8 cellular contexts compared by ENCODE assay signal in genomic region chr3:113211370-113212154, GRCh38. TPM values are rescaled to one million over a fixed set of nuclear protein-coding genes. Genes with fewer than 3 reads are reported as not detected.
DNase-seq lines count a peak whose midpoint lies in the region; ATAC-seq and TF ChIP-seq lines count a peak whose summit lies in the region.

Gene BOC, plus strand, starts transcription at chr3:113211557. Its CDS starts 38,246 bp downstream, at chr3:113249803.

- H3K9me3 Mint-ChIP-seq in activated naive CD4-positive, alpha-beta T cell treated with anti-CD3 and anti-CD28 coated beads, Interleukin-2, amount 10 ng/mL, durations not matched to agents 7 days and 5 days, result no peaks in the 10 kb centered on the region

- no peak; the same call in 1 of the 2 replicates for TF ChIP-seq CTCF in Panc1 (IDR thresholded peaks at IDR 0.05)
- no peak for TF ChIP-seq CTCF in lower leg skin (IDR thresholded peaks at IDR 0.05)
- TF ChIP-seq CTCF in subcutaneous adipose tissue (IDR thresholded peaks at IDR 0.05; ENCODE audit: low read depth), result no peak

- no peaks in the 10 kb centered on the region for H3K36me3 Mint-ChIP-seq in activated naive CD4-positive, alpha-beta T cell treated with anti-CD3 and anti-CD28 coated beads, Interleukin-2, amount 10 ng/mL, durations not matched to agents 7 days and 5 days

- peaks cover 13% of the 10 kb centered on the region for H3K4me1 Mint-ChIP-seq in activated naive CD4-positive, alpha-beta T cell treated with anti-CD3 and anti-CD28 coated beads, Interleukin-2, amount 10 ng/mL, durations not matched to agents 7 days and 5 days

- H3K4me1 ChIP-seq in Panc1 (ENCODE audit: control insufficient read depth, insufficient read depth, low read length) (0 out of 2 replicates have a peak, but pooled peaks cover 3% of the 10 kb centered on the region), duodenal mucosa (ENCODE audit: control insufficient read depth in 1 of 2, insufficient read depth in 2 of 2, low read length in 2 of 2) (peaks cover 7% of the 10 kb centered on the region in 2 donors)

- in situ Hi-C loops in Panc1 (cut with HindIII; ENCODE audit: low pct_unique_long_range_greater_than_20kb, low sequenced_read_pairs), result no loop called here

- peak within 1 kb of the TSS; percentile 68 for H3K4me3 Mint-ChIP-seq in activated naive CD4-positive, alpha-beta T cell treated with anti-CD3 and anti-CD28 coated beads, Interleukin-2, amount 10 ng/mL, durations not matched to agents 7 days and 5 days

- peaks cover 73% of the 10 kb centered on the region for H3K27me3 Mint-ChIP-seq in activated naive CD4-positive, alpha-beta T cell treated with anti-CD3 and anti-CD28 coated beads, Interleukin-2, amount 10 ng/mL, durations not matched to agents 7 days and 5 days

- H3K27me3 ChIP-seq in Panc1 (ENCODE audit: control insufficient read depth, insufficient read depth, low read length), result peaks cover 40% of the 10 kb centered on the region
- peaks cover 25 to 37% of the 10 kb centered on the region in 2 donors for H3K27me3 ChIP-seq in duodenal mucosa (ENCODE audit: control insufficient read depth in 1 of 2, insufficient read depth in 2 of 2, low read length in 2 of 2)

- POLR2A ChIA-PET in Panc1 (lab: Charles Lee), result no interaction called here

- peak; percentile 66 for ATAC-seq in Panc1
- ATAC-seq in HG02610 (IDR thresholded peaks at IDR 0.05; ENCODE audit: unreplicated experiment), result no peak

- BruUV-seq in Panc1 (replicated peaks; lab: Mats Ljungman, UMichigan), result no TSS peak

- H3K4me3 ChIP-seq in Panc1 (ENCODE audit: low read depth in 2 of 2, low read length in 2 of 2) (peak within 1 kb of the TSS; percentile 42 to 50), duodenal mucosa (ENCODE audit: low read depth in 1 of 2, low read length in 2 of 2) (peak within 1 kb of the TSS; percentile 70 to 76), lower leg skin (ENCODE audit: low read depth, poor library complexity, severe bottlenecking) (peak within 1 kb of the TSS; percentile 70)

- H3K9ac ChIP-seq in duodenal mucosa (ENCODE audit: low read depth in 1 of 2, low read length in 2 of 2), result peak within 1 kb of the TSS; percentile 36 to 47

- H3K27ac ChIP-seq in Panc1 (ENCODE audit: low read length) (no peak within 1 kb of the TSS), duodenal mucosa (ENCODE audit: low read depth, low read length) (peak within 1 kb of the TSS; percentile 71)

- intact Hi-C loops in Panc1 (cut with micrococcal nuclease; ENCODE audit: unreplicated experiment), result no loop called here
- intact Hi-C loops in lower leg skin (cut with DNase I; ENCODE audit: low total_unique reads), result loop anchor here (10.0 kb wide), 1 partner anchor 77 kb away; no protein-coding TSS in a partner anchor

- CTCF ChIA-PET in activated naive CD4-positive, alpha-beta T cell treated with anti-CD3 and anti-CD28 coated beads, Interleukin-2, amount 10 ng/mL, durations not matched to agents 7 days and 5 days (lab: Charles Lee), result no interaction called here
- CTCF ChIA-PET in Panc1 (lab: Charles Lee), result no interaction called here

- WGBS in lower leg skin, 2 donors, result 1% methylated on average over 59 to 76 of the region's 76 CpGs

- H3K36me3 ChIP-seq in Panc1 (ENCODE audit: control insufficient read depth, insufficient read depth, low read length) (no peaks in the 10 kb centered on the region), duodenal mucosa (ENCODE audit: control insufficient read depth in 1 of 2, insufficient read depth in 2 of 2, low read length in 2 of 2) (no peaks in the 10 kb centered on the region)

- H3K9me3 ChIP-seq in Panc1 (ENCODE audit: control insufficient read depth, insufficient read depth, low read depth, low read length) (no peaks in the 10 kb centered on the region), duodenal mucosa (ENCODE audit: control insufficient read depth in 1 of 2, low read length in 2 of 2) (no peaks in the 10 kb centered on the region)

- no peak within 1 kb of the TSS for H3K27ac Mint-ChIP-seq in activated naive CD4-positive, alpha-beta T cell treated with anti-CD3 and anti-CD28 coated beads, Interleukin-2, amount 10 ng/mL, durations not matched to agents 7 days and 5 days

- no peak for TF ChIP-seq POLR2A in lower leg skin (IDR thresholded peaks at IDR 0.05)

- no peak for DNase-seq in activated naive CD4-positive, alpha-beta T cell treated with anti-CD3 and anti-CD28 coated beads, Interleukin-2, amount 10 ng/mL, durations not matched to agents 7 days and 5 days
- DNase-seq in activated naive CD4-positive, alpha-beta T cell treated with anti-CD3 and anti-CD28 coated beads, Interleukin-2, amount 50 U/mL, for 16 hours, result no peak
- DNase-seq in Panc1 (ENCODE audit: low read depth, low spot score), result no peak
- peak in 1 of 2 donors; percentile 88 for DNase-seq in lower leg skin (ENCODE audit: low spot score in 2 of 2)
- DNase-seq in GF-D8 (lab: John Stamatoyannopoulos, UW), result no peak

RNA-seq across cellular contexts. Expression of gene BOC, which starts in this region (rescaled TPM):
- total RNA-seq in Panc1 (2021; ENCODE audit: unreplicated experiment) (0.33 TPM), lower leg skin (10 to 100 TPM; 61.3 to 75.3 (median 68.0) TPM), subcutaneous adipose tissue (10 to 100 TPM; 15.1 to 46.5 (median 28.4) TPM)
- not detected for polyA plus RNA-seq in Panc1 (2012; ENCODE audit: insufficient read length)

Comparison
In these comparisons a context has a peak if more than half of its experiments do, and no peak if none do; other contexts are left out.
1. RNA of gene BOC (total RNA-seq): 61.3 to 75.3 TPM in lower leg skin and 15.1 to 46.5 TPM in subcutaneous adipose tissue; 0.33 TPM in Panc1 (single experiment); every median in the first group is over 10 times any median in the second.
2. Peak in ATAC-seq and H3K4me3 ChIP-seq in Panc1; RNA of the gene not detected or under 1 TPM.
3. Peak in every context shown above with its lines, with median percentiles within 50 percentile points of each other: H3K4me3 ChIP-seq.